In the genomic region with DNA sequence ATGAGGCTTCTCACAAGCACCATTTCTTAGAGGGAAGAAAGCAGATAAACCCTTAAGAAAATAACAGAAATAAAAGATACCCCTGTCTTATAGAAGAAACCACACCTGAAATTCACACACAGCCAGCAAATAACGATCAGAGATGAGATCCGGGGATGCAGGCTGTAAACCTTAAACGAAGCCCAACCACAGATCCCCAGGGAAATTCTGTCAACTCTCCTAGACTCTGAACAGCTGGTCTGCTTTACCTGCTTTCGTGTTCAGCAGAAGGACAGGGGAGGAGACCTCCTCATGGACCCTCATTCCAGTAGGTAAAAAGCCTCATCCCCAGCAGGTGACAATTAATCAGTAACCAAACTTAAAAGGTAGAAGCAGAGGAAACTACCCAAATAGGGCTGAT, we compare ENCODE assay signal across 15 cellular contexts. TPM values are rescaled to one million over a fixed set of nuclear protein-coding genes. Genes with fewer than 3 reads are reported as not detected.
DNase-seq lines count a peak whose midpoint lies in the region; ATAC-seq, FAIRE-seq and TF ChIP-seq lines count a peak whose summit lies in the region.
"Had no signal": no experiment of that assay in that cellular context is flagged by ENCODE, and none has a peak within 500 bp of the region (broad histone marks: within the 10 kb centered on the region; RNA-seq: fewer than 3 reads in every experiment).

No MANE protein-coding gene starts in this region.

- no TSS peak for BruUV-seq in OCI-LY7 (replicated peaks; lab: Mats Ljungman, UMichigan)

- peaks cover 5% of the 10 kb centered on the region for H3K4me1 Mint-ChIP-seq in progenitor cell of endocrine pancreas (ENCODE audit: low read depth)

- TF ChIP-seq CTCF in OCI-LY7 (conservative IDR thresholded peaks at IDR 0.05; ENCODE audit: low read length) (no peak), progenitor cell of endocrine pancreas (IDR thresholded peaks at IDR 0.05; ENCODE audit: unreplicated experiment) (no peak)

- POLR2A ChIA-PET in OCI-LY7 (lab: Charles Lee): no interaction called here

- intact Hi-C loops in OCI-LY7 (cut with micrococcal nuclease; ENCODE audit: unreplicated experiment): no loop called here

- H3K36me3 Mint-ChIP-seq in progenitor cell of endocrine pancreas (ENCODE audit: insufficient read depth): no peaks in the 10 kb centered on the region

- FAIRE-seq in GM18507 (lab: Jason Lieb, UNC): peak; percentile 56
- FAIRE-seq: HTR-8/SVneo had no signal

- no peaks in the 10 kb centered on the region for H3K9me3 Mint-ChIP-seq in progenitor cell of endocrine pancreas (ENCODE audit: low read depth)
- H3K9me3 Mint-ChIP-seq: nephron progenitor cell had no signal

- no peaks in the 10 kb centered on the region for H3K9me2 ChIP-seq in OCI-LY7 (ENCODE audit: insufficient read depth, low read length)

- peak overlapping the region; percentile 36 for H3K27ac ChIP-seq in OCI-LY7 (ENCODE audit: low read depth, low read length, poor library complexity, severe bottlenecking)
- H3K27ac ChIP-seq: C4-2B, testis had no signal

- peak overlapping the region; percentile 60 for H3K27ac Mint-ChIP-seq in progenitor cell of endocrine pancreas
- H3K27ac Mint-ChIP-seq: nephron progenitor cell had no signal

- H3K4me2 ChIP-seq in OCI-LY7 (ENCODE audit: low read length): peak overlapping the region; percentile 64

- H3K27me3 Mint-ChIP-seq in progenitor cell of endocrine pancreas: no peaks in the 10 kb centered on the region

- no peak overlapping the region for H2AFZ ChIP-seq in OCI-LY7 (ENCODE audit: low read length)

- peaks cover 22% of the 10 kb centered on the region for H3K36me3 ChIP-seq in OCI-LY7 (ENCODE audit: insufficient read depth, low read length)
- H3K36me3 ChIP-seq: MG63 had no signal

- H3K4me3 Mint-ChIP-seq in progenitor cell of endocrine pancreas (ENCODE audit: low read depth): no peak overlapping the region
- H3K4me3 Mint-ChIP-seq: nephron progenitor cell had no signal

- ATAC-seq in GM18502 (IDR thresholded peaks at IDR 0.05; ENCODE audit: poor library complexity, unreplicated experiment): no peak

- peak overlapping the region; percentile 41 for H3K4me3 ChIP-seq in OCI-LY7 (ENCODE audit: low read depth, low read length, poor library complexity, severe bottlenecking)
- H3K4me3 ChIP-seq: lung, MG63, testis had no signal

- H3K4me1 ChIP-seq in OCI-LY7 (ENCODE audit: insufficient read depth, low read length, poor library complexity, severe bottlenecking): peaks cover 75% of the 10 kb centered on the region

- H3K9me3 ChIP-seq in OCI-LY7 (ENCODE audit: low read length): no peaks in the 10 kb centered on the region
- H3K9me3 ChIP-seq: MG63, testis had no signal

- H4K20me1 ChIP-seq in OCI-LY7 (ENCODE audit: insufficient read depth, low read length): peaks cover 20% of the 10 kb centered on the region

- CTCF ChIA-PET in OCI-LY7 (lab: Charles Lee; ENCODE audit: unreplicated experiment): interaction anchor here (1.0 kb wide), 1 partner anchor 11 kb away, joined by 4 read pairs; no protein-coding TSS in a partner anchor

- DNase-seq in GM18507 (ENCODE audit: extremely low spot score, insufficient read length, low read depth): no peak
- DNase-seq in NCI-H1105 treated with DMSO at 0.1 percent for 48 hours (lab: John Stamatoyannopoulos, UW): peak; percentile 38
- peak; percentile 54 for DNase-seq in OCI-LY7 (ENCODE audit: low spot score)
- DNase-seq in progenitor cell of endocrine pancreas (ENCODE audit: low spot score, unreplicated experiment): no peak
- no peak for DNase-seq in Kasumi-1 (lab: John Stamatoyannopoulos, UW)
- DNase-seq in inferior parietal cortex (ENCODE audit: extremely low spot score): no peak
- DNase-seq: activated CD8-positive, alpha-beta memory T cell treated with anti-CD3 and anti-CD28 coated beads for 24 hours; MG63; right cardiac atrium; testis had no signal

- peaks cover 92% of the 10 kb centered on the region for H3K79me2 ChIP-seq in OCI-LY7 (ENCODE audit: insufficient read depth, low read depth, low read length)

RNA-seq across cellular contexts. Expression of a gene that starts 45.0 kb away (rescaled TPM):
- total RNA-seq in OCI-LY7 (2014; rRNA removed; shearing (Covaris generic)): 66.9 and 68.8 TPM in 2 replicates
- total RNA-seq in OCI-LY7 (2022): 72.1 and 73.9 TPM in 2 replicates
- total RNA-seq in progenitor cell of endocrine pancreas: 45.6 and 47.8 TPM in 2 replicates

Comparison
In these comparisons a context has a peak if more than half of its experiments do, and no peak if none do; other contexts are left out.
1. DNase-seq: peak in NCI-H1105 treated with DMSO at 0.1 percent for 48 hours (single experiment) and OCI-LY7 (single experiment); none in GM18507 (single experiment), progenitor cell of endocrine pancreas (single experiment), Kasumi-1 (0 of 2) and inferior parietal cortex (single experiment).